28 cellular contexts compared by ENCODE assay signal in genomic region chr17:60905709-60906108, GRCh38.
"Had no signal": no experiment of that assay in that cellular context is flagged by ENCODE, and none has a peak within 500 bp of the region (broad histone marks: within the 10 kb centered on the region; RNA-seq: fewer than 3 reads in every experiment).

No MANE protein-coding gene starts in this region.

- H3K27ac Mint-ChIP-seq: activated B cell treated with CpG ODN at 0.5 μM for 24 hours; activated CD8-positive, alpha-beta T cell treated with anti-CD3 and anti-CD28 coated beads for 36 hours; activated naive CD8-positive, alpha-beta T cell; activated T-helper 17 cell treated with anti-CD3 and anti-CD28 coated beads, Interleukin-2, amount 50 U/mL, for 72 hours; effector memory CD8-positive, alpha-beta T cell had no signal

- DNase-seq: activated B cell treated with CpG ODN at 0.5 μM for 24 hours; activated CD4-positive, alpha-beta T cell treated with anti-CD3 and anti-CD28 coated beads for 48 hours; activated CD4-positive, alpha-beta T cell treated with anti-CD3 and anti-CD28 coated beads, Interleukin-2, amount 50 U/mL, for 1 hour; activated CD4-positive, alpha-beta T cell treated with anti-CD3 and anti-CD28 coated beads, Interleukin-2, amount 50 U/mL, for 48 hours; activated CD8-positive, alpha-beta memory T cell treated with anti-CD3 and anti-CD28 coated beads for 24 hours; activated CD8-positive, alpha-beta T cell treated with anti-CD3 and anti-CD28 coated beads for 36 hours; activated effector memory CD4-positive, alpha-beta T cell treated with Interleukin-2 at 50 U/mL for 16 hours; activated gamma-delta T cell treated with Interleukin-2 at 50 U/mL for 16 hours; activated naive CD4-positive, alpha-beta T cell treated with anti-CD3 and anti-CD28 coated beads, Interleukin-2, amount 50 U/mL, for 16 hours; activated naive CD4-positive, alpha-beta T cell treated with Interleukin-2 at 50 U/mL for 16 hours; activated T-cell treated with anti-CD3 and anti-CD28 coated beads, Interleukin-2, amount 50 U/mL, for 4 hours; amniotic stem cell; aorta; body of pancreas; caudate nucleus; cortex of kidney; dermis blood vessel endothelial cell; effector CD4-positive, alpha-beta T cell; effector memory CD8-positive, alpha-beta T cell; foreskin fibroblast; head of caudate nucleus; hippocampal formation; T-helper 2 cell had no signal

- H3K4me3 Mint-ChIP-seq: activated B cell treated with CpG ODN at 0.5 μM for 24 hours; activated CD8-positive, alpha-beta T cell treated with anti-CD3 and anti-CD28 coated beads for 36 hours; activated naive CD8-positive, alpha-beta T cell; activated T-cell treated with anti-CD3 and anti-CD28 coated beads, Interleukin-2, amount 50 U/mL, for 4 hours; activated T-helper 17 cell treated with anti-CD3 and anti-CD28 coated beads, Interleukin-2, amount 50 U/mL, for 72 hours; effector memory CD8-positive, alpha-beta T cell had no signal

- H3K4me1 ChIP-seq: body of pancreas had no signal

- H3K9me3 ChIP-seq: body of pancreas had no signal

- ATAC-seq: activated CD4-positive, CD25-positive, alpha-beta regulatory T cell treated with anti-CD3 and anti-CD28 coated beads, Interleukin-2, amount 50 U/mL, for 24 hours; activated CD8-positive, alpha-beta T cell treated with anti-CD3 and anti-CD28 coated beads for 36 hours; activated T-cell treated with anti-CD3 and anti-CD28 coated beads, Interleukin-2, amount 50 U/mL, for 4 hours; activated T-helper 17 cell treated with anti-CD3 and anti-CD28 coated beads, Interleukin-2, amount 50 U/mL, for 72 hours; body of pancreas; effector memory CD8-positive, alpha-beta T cell had no signal

- H3K9me3 Mint-ChIP-seq: activated B cell treated with CpG ODN at 0.5 μM for 24 hours; activated CD8-positive, alpha-beta T cell treated with anti-CD3 and anti-CD28 coated beads for 36 hours; activated T-cell treated with anti-CD3 and anti-CD28 coated beads, Interleukin-2, amount 50 U/mL, for 4 hours; activated T-helper 17 cell treated with anti-CD3 and anti-CD28 coated beads, Interleukin-2, amount 50 U/mL, for 72 hours; effector memory CD8-positive, alpha-beta T cell had no signal

- H3K4me1 Mint-ChIP-seq: activated B cell treated with CpG ODN at 0.5 μM for 24 hours; activated T-helper 17 cell treated with anti-CD3 and anti-CD28 coated beads, Interleukin-2, amount 50 U/mL, for 72 hours had no signal

- H3K27ac ChIP-seq: body of pancreas, epithelial cell of prostate, VCaP had no signal

- H3K27me3 ChIP-seq: body of pancreas had no signal

- H3K27me3 Mint-ChIP-seq: activated B cell treated with CpG ODN at 0.5 μM for 24 hours; activated CD8-positive, alpha-beta T cell treated with anti-CD3 and anti-CD28 coated beads for 36 hours; activated naive CD8-positive, alpha-beta T cell; activated T-helper 17 cell treated with anti-CD3 and anti-CD28 coated beads, Interleukin-2, amount 50 U/mL, for 72 hours; effector memory CD8-positive, alpha-beta T cell had no signal
